9 cellular contexts compared by ENCODE assay signal in genomic region chr1:204350857-204351573, GRCh38. TPM values are rescaled to one million over a fixed set of nuclear protein-coding genes. Genes with fewer than 3 reads are reported as not detected.
DNase-seq lines count a peak whose midpoint lies in the region; ATAC-seq and TF ChIP-seq lines count a peak whose summit lies in the region.
"Had no signal": no experiment of that assay in that cellular context is flagged by ENCODE, and none has a peak within 500 bp of the region (broad histone marks: within the 10 kb centered on the region; RNA-seq: fewer than 3 reads in every experiment).

No MANE protein-coding gene starts in this region.

- no peaks in the 10 kb centered on the region for H3K9me3 ChIP-seq in adrenal gland (replicated peaks in 1 of 3)
- no peaks in the 10 kb centered on the region for H3K9me3 ChIP-seq in skeletal muscle satellite cell (replicated peaks; ENCODE audit: low read length)
- H3K9me3 ChIP-seq: A549 had no signal

- 19 to 36% (median 25%) methylated on average over 13 to 20 of the region's 20 CpGs for WGBS in adrenal gland, 4 donors

- TF ChIP-seq POLR2A in adrenal gland (IDR thresholded peaks at IDR 0.05) = no peak

- H3K36me3 ChIP-seq in adrenal gland (replicated peaks in 1 of 2) = no peaks in the 10 kb centered on the region
- H3K36me3 ChIP-seq in skeletal muscle satellite cell (ENCODE audit: insufficient read depth, low read length) = no peaks in the 10 kb centered on the region

- peak overlapping the region; percentile 53 for H3K4me2 ChIP-seq in skeletal muscle satellite cell (ENCODE audit: low read length)
- H3K4me2 ChIP-seq: A549 had no signal

- H3K9ac ChIP-seq in skeletal muscle satellite cell (ENCODE audit: low read depth, low read length) = no peak overlapping the region

- intact Hi-C loops in adrenal gland (cut with DNase I) = no loop called here

- H3K4me1 ChIP-seq in adrenal gland (replicated peaks in 1 of 2) (peaks cover 0 to 19% of the 10 kb centered on the region in 2 donors), skeletal muscle satellite cell (ENCODE audit: control insufficient read depth, insufficient read depth, low read length) (peaks cover 11% of the 10 kb centered on the region)

- H3K4me3 ChIP-seq in adrenal gland (no peak overlapping the region), skeletal muscle satellite cell (ENCODE audit: low read length) (no peak overlapping the region)
- H3K4me3 ChIP-seq: A549 had no signal

- DNase-seq in NCI-H1436 (lab: John Stamatoyannopoulos, UW) (peak; percentile 64), NCI-H1436 treated with DMSO at 0.1 percent for 48 hours (lab: John Stamatoyannopoulos, UW) (no peak), adrenal gland (peak; percentile 74 to 93 (median 76)), iPS DF 4.7 (ENCODE audit: extremely low read depth, low spot score) (peak; percentile 58), foreskin melanocyte (no peak), GM13976 (ENCODE audit: low spot score) (no peak)

- in situ Hi-C loops in GM13976 (cut with MboI; ENCODE audit: low sequenced_read_pairs, unreplicated experiment) = no loop called here

- no peaks in the 10 kb centered on the region for H3K27me3 ChIP-seq in adrenal gland
- H3K27me3 ChIP-seq in skeletal muscle satellite cell (ENCODE audit: control insufficient read depth, insufficient read depth, low read length) = peaks cover 7% of the 10 kb centered on the region

- ATAC-seq in GM19463 (IDR thresholded peaks at IDR 0.05; ENCODE audit: unreplicated experiment) = no peak

- peak overlapping the region in 1 of 5 donors; percentile 27 for H3K27ac ChIP-seq in adrenal gland

- no peak for TF ChIP-seq CTCF in adrenal gland (IDR thresholded peaks at IDR 0.05)
- no peak for TF ChIP-seq CTCF in GM13976 (IDR thresholded peaks at IDR 0.05; ENCODE audit: borderline replicate concordance, control extremely low read depth, extremely low read depth, insufficient read depth, missing control alignments)

RNA-seq across cellular contexts. Expression of gene PLEKHA6, which starts 8.7 kb away (rescaled TPM):
- total RNA-seq in adrenal gland = 10 to 100 TPM in 1 of 8 donors, 1 to 10 TPM in 7; 2.2 to 13.8 (median 5.8) TPM
- 10 to 100 TPM in 1 of 3 donors, 1 to 10 TPM in 2; 3.0 to 12.8 (median 3.6) TPM for polyA plus RNA-seq in adrenal gland
- 1.0 and 3.3 TPM in 2 replicates for total RNA-seq in skeletal muscle satellite cell (2012; rRNA removed)

Comparison
In these comparisons a context has a peak if more than half of its experiments do, and no peak if none do; other contexts are left out.
1. DNase-seq: peak in NCI-H1436 (single experiment), adrenal gland (7 of 7) and iPS DF 4.7 (single experiment); none in NCI-H1436 treated with DMSO at 0.1 percent for 48 hours (single experiment), foreskin melanocyte (single experiment) and GM13976 (single experiment).